Comparison of ENCODE assay signal across 1 cellular context in genomic region chr6:36956111-36956820, GRCh38.
TF ChIP-seq lines count a peak whose summit lies in the region.

No MANE protein-coding gene starts in this region.

TF ChIP-seq in endothelial cell of umbilical vein, 7 proteins besides CTCF, POLR2A, EP300 and RAD21 (continued from another document):
- no peak for TF ChIP-seq EZH2 (IDR thresholded peaks at IDR 0.05; ENCODE audit: borderline replicate concordance, low read depth, low read length, severe bottlenecking)
TF ChIP-seq in endothelial cell of umbilical vein: peak in this region for 0.
